In the genomic region with DNA sequence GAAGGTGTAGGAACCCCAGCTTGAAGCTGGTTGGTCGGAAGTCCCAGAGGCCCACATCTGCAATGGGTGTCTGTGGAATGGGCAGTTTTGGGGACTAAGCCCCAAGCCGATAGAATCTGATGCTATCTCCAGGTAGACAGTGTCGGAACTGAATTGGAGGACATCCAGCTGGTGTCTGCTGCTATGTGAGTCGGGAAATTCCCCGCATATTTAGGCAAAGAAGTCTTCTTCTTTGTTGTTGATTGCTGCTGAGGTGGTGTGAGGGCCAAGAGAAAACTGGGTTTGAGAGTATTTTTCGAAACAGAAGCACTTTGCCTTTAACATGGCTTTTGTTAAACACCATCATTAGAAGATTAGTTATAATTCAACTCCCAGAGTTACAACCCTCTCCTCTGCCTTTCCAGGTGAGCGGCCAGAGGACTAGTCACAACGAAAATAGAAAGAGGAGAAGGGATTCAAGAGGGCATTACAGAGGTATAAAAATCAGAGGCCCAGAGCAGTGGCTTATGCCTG, we compare ENCODE assay signal across 1 cellular context.
TF ChIP-seq lines count a peak whose summit lies in the region.

No MANE protein-coding gene starts in this region.

TF ChIP-seq in HepG2, 621 proteins besides CTCF, POLR2A, EP300 and RAD21:
- no peak for TF ChIP-seq PBX3 (CRISPR knock-in tag; IDR thresholded peaks at IDR 0.05; ENCODE audit: borderline replicate concordance)
- peak; percentile 43 for TF ChIP-seq TEAD3 (CRISPR knock-in tag; optimal IDR thresholded peaks at IDR 0.05; ENCODE audit: borderline replicate concordance)
- no peak for TF ChIP-seq NAIF1 (CRISPR knock-in tag; IDR thresholded peaks at IDR 0.05; ENCODE audit: borderline replicate concordance)
